ENCODE assay signal across 20 cellular contexts in genomic region chr15:61159901-61160300, GRCh38.
"Had no signal": no experiment of that assay in that cellular context is flagged by ENCODE, and none has a peak within 500 bp of the region (broad histone marks: within the 10 kb centered on the region; RNA-seq: fewer than 3 reads in every experiment).

No MANE protein-coding gene starts in this region.

- H3K4me3 Mint-ChIP-seq: activated naive CD8-positive, alpha-beta T cell treated with anti-CD3 and anti-CD28 coated beads for 36 hours; activated T-cell treated with anti-CD3 and anti-CD28 coated beads, Interleukin-2, amount 50 U/mL, for 4 hours; central memory CD8-positive, alpha-beta T cell; natural killer cell; stimulated activated memory B cell treated with anti-CD40 and anti-IgM and Interleukin-4, amounts not matched to agents 10 μg/mL and 1 μg/mL and 100 μg/mL, for 72 hours; WTC11 had no signal

- H3K27ac Mint-ChIP-seq: activated naive CD8-positive, alpha-beta T cell treated with anti-CD3 and anti-CD28 coated beads for 36 hours; activated T-helper 2 cell treated with anti-CD3 and anti-CD28 coated beads, Interferon-gamma antibody, Interleukin-2, Interleukin-4, amounts not matched to agents 10 μg/mL and 5 μg/mL and 100 μg/mL, durations not matched to agents 14 hours and 24 hours and 36 hours; natural killer cell; stimulated activated memory B cell treated with anti-CD40 and anti-IgM and Interleukin-4, amounts not matched to agents 10 μg/mL and 1 μg/mL and 100 μg/mL, for 72 hours; WTC11 had no signal

- H3K27me3 Mint-ChIP-seq: stimulated activated memory B cell treated with anti-CD40 and anti-IgM and Interleukin-4, amounts not matched to agents 10 μg/mL and 1 μg/mL and 100 μg/mL, for 72 hours had no signal

- H3K9me3 Mint-ChIP-seq: activated naive CD8-positive, alpha-beta T cell treated with anti-CD3 and anti-CD28 coated beads for 36 hours; activated T-cell treated with anti-CD3 and anti-CD28 coated beads, Interleukin-2, amount 50 U/mL, for 4 hours; activated T-helper 2 cell treated with anti-CD3 and anti-CD28 coated beads, Interferon-gamma antibody, Interleukin-2, Interleukin-4, amounts not matched to agents 10 μg/mL and 5 μg/mL and 100 μg/mL, durations not matched to agents 14 hours and 24 hours and 36 hours; central memory CD8-positive, alpha-beta T cell; natural killer cell; stimulated activated memory B cell treated with anti-CD40 and anti-IgM and Interleukin-4, amounts not matched to agents 10 μg/mL and 1 μg/mL and 100 μg/mL, for 72 hours had no signal

- DNase-seq: activated CD4-positive, alpha-beta T cell treated with anti-CD3 and anti-CD28 coated beads, Interleukin-2, amount 50 U/mL, for 48 hours; activated CD8-positive, alpha-beta memory T cell treated with anti-CD3 and anti-CD28 coated beads, Interleukin-2, amount 50 U/mL, for 48 hours; activated naive CD4-positive, alpha-beta T cell; activated naive CD8-positive, alpha-beta T cell treated with anti-CD3 and anti-CD28 coated beads for 36 hours; activated T-cell treated with anti-CD3 and anti-CD28 coated beads, Interleukin-2, amount 50 U/mL, for 4 hours; colonic mucosa; head of caudate nucleus; hypothalamus; islet precursor cell; left cardiac atrium; midbrain; natural killer cell; sigmoid colon; stimulated activated CD4-positive, alpha-beta T cell treated with anti-CD3 and anti-CD28 coated beads, Interleukin-15, amount 100 ng/mL, for 24 hours; stomach had no signal

- H3K4me1 Mint-ChIP-seq: activated naive CD8-positive, alpha-beta T cell treated with anti-CD3 and anti-CD28 coated beads for 36 hours; central memory CD8-positive, alpha-beta T cell; natural killer cell; stimulated activated memory B cell treated with anti-CD40 and anti-IgM and Interleukin-4, amounts not matched to agents 10 μg/mL and 1 μg/mL and 100 μg/mL, for 72 hours had no signal

- ATAC-seq: activated T-cell treated with anti-CD3 and anti-CD28 coated beads, Interleukin-2, amount 50 U/mL, for 4 hours; gastroesophageal sphincter; left cardiac atrium; natural killer cell; stimulated activated memory B cell treated with anti-CD40 and anti-IgM and Interleukin-4, amounts not matched to agents 10 μg/mL and 1 μg/mL and 100 μg/mL, for 72 hours; WTC11 had no signal

- H3K36me3 Mint-ChIP-seq: activated naive CD8-positive, alpha-beta T cell treated with anti-CD3 and anti-CD28 coated beads for 36 hours; natural killer cell; stimulated activated memory B cell treated with anti-CD40 and anti-IgM and Interleukin-4, amounts not matched to agents 10 μg/mL and 1 μg/mL and 100 μg/mL, for 72 hours had no signal
